In genomic region chr7:54888067-54888735, GRCh38 we compare ENCODE assay signal across 9 cellular contexts.
A peak's percentile ranks its signal among the peaks of the same experiment; 100 is the strongest.
DNase-seq lines count a peak whose midpoint lies in the region; ATAC-seq and TF ChIP-seq lines count a peak whose summit lies in the region.
"Had no signal": no experiment of that assay in that cellular context is flagged by ENCODE, and none has a peak within 500 bp of the region (broad histone marks: within the 10 kb centered on the region; RNA-seq: fewer than 3 reads in every experiment).

No MANE protein-coding gene starts in this region.

- no peak for TF ChIP-seq RAD21 in neural cell (conservative IDR thresholded peaks at IDR 0.05)

- no peaks in the 10 kb centered on the region for H3K9me3 ChIP-seq in neural cell (ENCODE audit: low read length)

- DNase-seq in AG20443 (ENCODE audit: low spot score) (peak; percentile 37), RWPE1 (ENCODE audit: low spot score) (no peak), head of caudate nucleus (peak; percentile 34 to 84 (median 68)), NCI-H2081 treated with DMSO at 0.1 percent for 48 hours (lab: John Stamatoyannopoulos, UW) (no peak), GM20000 (ENCODE audit: low spot score) (no peak)
- no peak for DNase-seq in activated T-cell treated with anti-CD3 and anti-CD28 coated beads, Interleukin-2, amount 50 U/mL, for 24 hours

- H3K9ac ChIP-seq in neural cell (ENCODE audit: low read length): peak overlapping the region; percentile 11

- H3K27ac Mint-ChIP-seq in activated T-cell treated with anti-CD3 and anti-CD28 coated beads, Interleukin-2, amount 50 U/mL, for 24 hours: no peak overlapping the region
- H3K27ac Mint-ChIP-seq: dendritic cell treated with granulocyte-macrophage colony-stimulating factor and Interleukin-4, amounts not matched to agents 40 ng/mL and 50 ng/mL, for 4 days had no signal

- no peaks in the 10 kb centered on the region for H3K9me2 ChIP-seq in neural cell (ENCODE audit: insufficient read depth, low read length)

- POLR2A ChIA-PET in RWPE1 (lab: Yijun Ruan, JAX; ENCODE audit: low non-redundant PET): no interaction called here

- TF ChIP-seq EP300 in neural cell (conservative IDR thresholded peaks at IDR 0.05; ENCODE audit: poor library complexity, severe bottlenecking): no peak

- H3K27me3 ChIP-seq in neural cell (ENCODE audit: insufficient read depth, low read depth, low read length): no peaks in the 10 kb centered on the region

- no peaks in the 10 kb centered on the region for H3K36me3 ChIP-seq in neural cell (ENCODE audit: insufficient read depth, low read length)

- TF ChIP-seq CTCF in RWPE1 (conservative IDR thresholded peaks at IDR 0.05; ENCODE audit: low read depth): no peak
- TF ChIP-seq CTCF in neural cell (IDR thresholded peaks at IDR 0.05; ENCODE audit: poor library complexity, severe bottlenecking): no peak
- TF ChIP-seq CTCF in GM20000 (IDR thresholded peaks at IDR 0.05; ENCODE audit: extremely low read depth, missing control alignments): no peak

- no peak for ATAC-seq in GM19035 (IDR thresholded peaks at IDR 0.05; ENCODE audit: unreplicated experiment)

- no peaks in the 10 kb centered on the region for H3K4me1 Mint-ChIP-seq in activated T-cell treated with anti-CD3 and anti-CD28 coated beads, Interleukin-2, amount 50 U/mL, for 24 hours (ENCODE audit: low read depth)

- CTCF ChIA-PET in RWPE1 (lab: Yijun Ruan, JAX): interaction anchor here (0.6 kb wide), 1 partner anchor 383 kb away, joined by 3 read pairs; no protein-coding TSS in a partner anchor

- no peaks in the 10 kb centered on the region for H3K79me2 ChIP-seq in neural cell (replicated peaks; ENCODE audit: insufficient read depth, low read length)

- H2AFZ ChIP-seq in neural cell (ENCODE audit: low read depth, low read length): no peak overlapping the region

- peak overlapping the region; percentile 57 for H3K4me3 ChIP-seq in neural cell (ENCODE audit: low read length)

- H4K20me1 ChIP-seq in neural cell (ENCODE audit: insufficient read depth): no peaks in the 10 kb centered on the region

- intact Hi-C loops in head of caudate nucleus (cut with DNase I): no loop called here

- H3K27ac ChIP-seq in RWPE1 (0 out of 2 replicates have a peak overlapping the region, but pooled peaks have one; percentile 4), neural cell (ENCODE audit: low read length) (no peak overlapping the region)

- H3K36me3 Mint-ChIP-seq in activated T-cell treated with anti-CD3 and anti-CD28 coated beads, Interleukin-2, amount 50 U/mL, for 24 hours (ENCODE audit: low read depth): no peaks in the 10 kb centered on the region

- no peak overlapping the region for H3K4me3 Mint-ChIP-seq in activated T-cell treated with anti-CD3 and anti-CD28 coated beads, Interleukin-2, amount 50 U/mL, for 24 hours
- H3K4me3 Mint-ChIP-seq: dendritic cell treated with granulocyte-macrophage colony-stimulating factor and Interleukin-4, amounts not matched to agents 40 ng/mL and 50 ng/mL, for 4 days had no signal

- H3K4me2 ChIP-seq in neural cell (ENCODE audit: low read length): no peak overlapping the region

- H3F3A ChIP-seq in neural cell (ENCODE audit: insufficient read depth, low read length, poor library complexity, severe bottlenecking): no peaks in the 10 kb centered on the region

- H3K27me3 Mint-ChIP-seq in activated T-cell treated with anti-CD3 and anti-CD28 coated beads, Interleukin-2, amount 50 U/mL, for 24 hours: peaks cover 19% of the 10 kb centered on the region

- H3K9me3 Mint-ChIP-seq in activated T-cell treated with anti-CD3 and anti-CD28 coated beads, Interleukin-2, amount 50 U/mL, for 24 hours: no peaks in the 10 kb centered on the region
- H3K9me3 Mint-ChIP-seq: dendritic cell treated with granulocyte-macrophage colony-stimulating factor and Interleukin-4, amounts not matched to agents 40 ng/mL and 50 ng/mL, for 4 days had no signal

TF ChIP-seq in neural cell, 6 proteins besides CTCF, POLR2A, EP300 and RAD21:
- TF ChIP-seq REST (IDR thresholded peaks at IDR 0.05; ENCODE audit: borderline replicate concordance) (no peak), POLR2AphosphoS5 (IDR thresholded peaks at IDR 0.05) (no peak), SMC3 (conservative IDR thresholded peaks at IDR 0.05; ENCODE audit: poor library complexity) (no peak), TAF1 (IDR thresholded peaks at IDR 0.05; ENCODE audit: low read depth) (no peak), MXI1 (conservative IDR thresholded peaks at IDR 0.05; ENCODE audit: poor library complexity, severe bottlenecking) (no peak), EZH2 (IDR thresholded peaks at IDR 0.05; ENCODE audit: borderline replicate concordance, insufficient read depth, low read length, poor library complexity, severe bottlenecking) (no peak)

Comparison
In these comparisons a context has a peak if more than half of its experiments do, and no peak if none do; other contexts are left out.
1. DNase-seq: peak in AG20443 (single experiment) and head of caudate nucleus (42 of 42); none in RWPE1 (single experiment), NCI-H2081 treated with DMSO at 0.1 percent for 48 hours (single experiment), GM20000 (single experiment) and activated T-cell treated with anti-CD3 and anti-CD28 coated beads, Interleukin-2, amount 50 U/mL, for 24 hours (single experiment).